In the genomic region with DNA sequence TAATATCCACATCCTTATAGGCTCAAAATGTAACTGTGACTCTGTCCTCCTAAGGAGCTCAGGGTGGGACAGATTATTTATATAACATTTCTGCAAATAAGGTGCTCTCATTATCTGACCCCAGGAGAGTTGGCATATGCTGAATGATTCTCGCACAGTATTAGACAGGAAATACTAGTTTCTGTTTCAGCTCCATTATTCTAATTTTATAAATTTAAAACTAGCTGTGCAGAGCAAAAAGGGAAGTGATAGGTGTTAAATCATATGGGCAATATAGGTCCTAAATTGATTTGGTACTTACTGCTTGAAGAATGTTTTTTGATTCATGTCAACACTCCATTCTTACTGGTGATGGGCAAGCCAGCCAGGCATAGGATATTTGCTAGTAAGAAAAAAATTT, we compare ENCODE assay signal across 14 cellular contexts.
DNase-seq lines count a peak whose midpoint lies in the region; ATAC-seq and TF ChIP-seq lines count a peak whose summit lies in the region.
"Had no signal": no experiment of that assay in that cellular context is flagged by ENCODE, and none has a peak within 500 bp of the region (broad histone marks: within the 10 kb centered on the region; RNA-seq: fewer than 3 reads in every experiment).

No MANE protein-coding gene starts in this region.

- no peaks in the 10 kb centered on the region for H3K9me3 ChIP-seq in OCI-LY7 (ENCODE audit: low read length)
- no peaks in the 10 kb centered on the region for H3K9me3 ChIP-seq in effector memory CD4-positive, alpha-beta T cell (ENCODE audit: control insufficient read depth, low read length)
- H3K9me3 ChIP-seq: body of pancreas, neutrophil, SJSA1 had no signal

- DNase-seq in OCI-LY7 (ENCODE audit: low spot score) (peak; percentile 11), occipital lobe (lab: John Stamatoyannopoulos, UW) (no peak), NCI-H1048 (lab: John Stamatoyannopoulos, UW) (no peak)
- DNase-seq in effector memory CD4-positive, alpha-beta T cell = no peak
- no peak for DNase-seq in activated naive CD4-positive, alpha-beta T cell treated with anti-CD3 and anti-CD28 coated beads, Interleukin-2, amount 10 ng/mL, durations not matched to agents 7 days and 5 days
- DNase-seq: activated T-cell treated with anti-CD3 and anti-CD28 coated beads, Interleukin-2, amount 50 U/mL, for 48 hours; body of pancreas; CD4-positive, alpha-beta T cell had no signal

- H3K9me2 ChIP-seq in OCI-LY7 (ENCODE audit: insufficient read depth, low read length) = no peaks in the 10 kb centered on the region

- BruUV-seq in OCI-LY7 (replicated peaks; lab: Mats Ljungman, UMichigan) = no TSS peak

- H3K9me3 Mint-ChIP-seq in activated naive CD4-positive, alpha-beta T cell treated with anti-CD3 and anti-CD28 coated beads, Interleukin-2, amount 10 ng/mL, durations not matched to agents 7 days and 5 days = no peaks in the 10 kb centered on the region
- H3K9me3 Mint-ChIP-seq: CD4-positive, alpha-beta T cell; stimulated activated effector memory CD8-positive, alpha-beta T cell treated with anti-CD3 and anti-CD28 coated beads, Interleukin-12 subunit alpha, Interleukin-12 subunit beta, amount 100 ng/mL, for 72 hours had no signal

- no peak overlapping the region for H2AFZ ChIP-seq in OCI-LY7 (ENCODE audit: low read length)

- peaks cover 26% of the 10 kb centered on the region for H3K4me1 ChIP-seq in OCI-LY7 (ENCODE audit: insufficient read depth, low read length, poor library complexity, severe bottlenecking)
- H3K4me1 ChIP-seq in effector memory CD4-positive, alpha-beta T cell (ENCODE audit: control insufficient read depth, insufficient read depth, low read length, poor library complexity, severe bottlenecking) = no peaks in the 10 kb centered on the region
- H3K4me1 ChIP-seq: body of pancreas had no signal

- no peaks in the 10 kb centered on the region for H3K27me3 Mint-ChIP-seq in activated naive CD4-positive, alpha-beta T cell treated with anti-CD3 and anti-CD28 coated beads, Interleukin-2, amount 10 ng/mL, durations not matched to agents 7 days and 5 days
- H3K27me3 Mint-ChIP-seq: CD4-positive, alpha-beta T cell had no signal

- H3K27me3 ChIP-seq in effector memory CD4-positive, alpha-beta T cell (replicated peaks; ENCODE audit: control insufficient read depth, insufficient read depth, low read length, poor library complexity, severe bottlenecking) = no peaks in the 10 kb centered on the region
- H3K27me3 ChIP-seq: body of pancreas, neutrophil, SJSA1 had no signal

- intact Hi-C loops in OCI-LY7 (cut with micrococcal nuclease; ENCODE audit: unreplicated experiment) = no loop called here

- H3K4me1 Mint-ChIP-seq in activated naive CD4-positive, alpha-beta T cell treated with anti-CD3 and anti-CD28 coated beads, Interleukin-2, amount 10 ng/mL, durations not matched to agents 7 days and 5 days = no peaks in the 10 kb centered on the region
- H3K4me1 Mint-ChIP-seq: stimulated activated effector memory CD8-positive, alpha-beta T cell treated with anti-CD3 and anti-CD28 coated beads, Interleukin-12 subunit alpha, Interleukin-12 subunit beta, amount 100 ng/mL, for 72 hours had no signal

- no peaks in the 10 kb centered on the region for H3K36me3 ChIP-seq in OCI-LY7 (ENCODE audit: insufficient read depth, low read length)
- no peaks in the 10 kb centered on the region for H3K36me3 ChIP-seq in effector memory CD4-positive, alpha-beta T cell (ENCODE audit: control insufficient read depth, insufficient read depth, low read length)
- H3K36me3 ChIP-seq: neutrophil, SJSA1 had no signal

- no peak overlapping the region for H3K4me3 ChIP-seq in OCI-LY7 (ENCODE audit: low read depth, low read length, poor library complexity, severe bottlenecking)
- no peak overlapping the region for H3K4me3 ChIP-seq in effector memory CD4-positive, alpha-beta T cell (ENCODE audit: insufficient read depth, low read depth, low read length, poor library complexity, severe bottlenecking)
- H3K4me3 ChIP-seq: body of pancreas, SJSA1 had no signal

- no peaks in the 10 kb centered on the region for H3K36me3 Mint-ChIP-seq in activated naive CD4-positive, alpha-beta T cell treated with anti-CD3 and anti-CD28 coated beads, Interleukin-2, amount 10 ng/mL, durations not matched to agents 7 days and 5 days
- H3K36me3 Mint-ChIP-seq: stimulated activated effector memory CD8-positive, alpha-beta T cell treated with anti-CD3 and anti-CD28 coated beads, Interleukin-12 subunit alpha, Interleukin-12 subunit beta, amount 100 ng/mL, for 72 hours had no signal

- POLR2A ChIA-PET in OCI-LY7 (lab: Charles Lee) = no interaction called here

- ATAC-seq in GM18867 (IDR thresholded peaks at IDR 0.05; ENCODE audit: unreplicated experiment) (peak; percentile 79), GM21528 (IDR thresholded peaks at IDR 0.05; ENCODE audit: low FRiP score, unreplicated experiment) (peak; percentile 77), HG03066 (IDR thresholded peaks at IDR 0.05; ENCODE audit: low read depth, unreplicated experiment) (peak; percentile 61)
- ATAC-seq: body of pancreas; stimulated activated effector memory CD8-positive, alpha-beta T cell treated with anti-CD3 and anti-CD28 coated beads, Interleukin-12 subunit alpha, Interleukin-12 subunit beta, amount 100 ng/mL, for 72 hours had no signal

- no peaks in the 10 kb centered on the region for H4K20me1 ChIP-seq in OCI-LY7 (ENCODE audit: insufficient read depth, low read length)

- CTCF ChIA-PET in OCI-LY7 (lab: Charles Lee; ENCODE audit: unreplicated experiment) = no interaction called here
- CTCF ChIA-PET in activated naive CD4-positive, alpha-beta T cell treated with anti-CD3 and anti-CD28 coated beads, Interleukin-2, amount 10 ng/mL, durations not matched to agents 7 days and 5 days (lab: Charles Lee) = no interaction called here

- peak overlapping the region; percentile 48 for H3K4me2 ChIP-seq in OCI-LY7 (ENCODE audit: low read length)

- H3K27ac ChIP-seq in OCI-LY7 (ENCODE audit: low read depth, low read length, poor library complexity, severe bottlenecking) = no peak overlapping the region
- H3K27ac ChIP-seq in effector memory CD4-positive, alpha-beta T cell (ENCODE audit: insufficient read depth, low read length, poor library complexity, severe bottlenecking) = no peak overlapping the region
- H3K27ac ChIP-seq: body of pancreas, neutrophil, SJSA1 had no signal

- no peaks in the 10 kb centered on the region for H3K79me2 ChIP-seq in OCI-LY7 (ENCODE audit: insufficient read depth, low read depth, low read length)

- H3K27ac Mint-ChIP-seq in activated naive CD4-positive, alpha-beta T cell treated with anti-CD3 and anti-CD28 coated beads, Interleukin-2, amount 10 ng/mL, durations not matched to agents 7 days and 5 days = no peak overlapping the region
- H3K27ac Mint-ChIP-seq: CD4-positive, alpha-beta T cell; stimulated activated effector memory CD8-positive, alpha-beta T cell treated with anti-CD3 and anti-CD28 coated beads, Interleukin-12 subunit alpha, Interleukin-12 subunit beta, amount 100 ng/mL, for 72 hours had no signal

- TF ChIP-seq CTCF in OCI-LY7 (conservative IDR thresholded peaks at IDR 0.05; ENCODE audit: low read length) = no peak

- no peak overlapping the region for H3K4me3 Mint-ChIP-seq in activated naive CD4-positive, alpha-beta T cell treated with anti-CD3 and anti-CD28 coated beads, Interleukin-2, amount 10 ng/mL, durations not matched to agents 7 days and 5 days
- H3K4me3 Mint-ChIP-seq: CD4-positive, alpha-beta T cell; stimulated activated effector memory CD8-positive, alpha-beta T cell treated with anti-CD3 and anti-CD28 coated beads, Interleukin-12 subunit alpha, Interleukin-12 subunit beta, amount 100 ng/mL, for 72 hours had no signal
